In genomic region chr2:62197017-62197586, GRCh38 we compare ENCODE assay signal across 8 cellular contexts.
DNase-seq lines count a peak whose midpoint lies in the region.

No MANE protein-coding gene starts in this region.

- no peaks in the 10 kb centered on the region for H3K36me3 ChIP-seq in rectal smooth muscle tissue (ENCODE audit: control insufficient read depth, insufficient read depth, low read length)

- H3K9ac ChIP-seq in rectal smooth muscle tissue (ENCODE audit: low read length), result peak overlapping the region; percentile 3

- H3K27ac ChIP-seq in rectal smooth muscle tissue (ENCODE audit: low read depth, low read length), result no peak overlapping the region

- peak; percentile 39 for DNase-seq in DMS79 treated with DMSO at 0.1 percent for 48 hours (lab: John Stamatoyannopoulos, UW)
- DNase-seq in DMS79 (lab: John Stamatoyannopoulos, UW), result no peak
- peak; percentile 32 for DNase-seq in NOMO-1 treated with DMSO at 0.1 percent for 48 hours (lab: John Stamatoyannopoulos, UW; ENCODE audit: unreplicated experiment)
- DNase-seq in activated effector memory CD4-positive, alpha-beta T cell treated with anti-CD3 and anti-CD28 coated beads, Interleukin-2, amount 50 U/mL, for 16 hours, result peak; percentile 79
- peak; percentile 26 for DNase-seq in globus pallidus (ENCODE audit: low spot score)
- no peak for DNase-seq in KG1 (lab: John Stamatoyannopoulos, UW)
- DNase-seq in SHP77 treated with DMSO at 0.1 percent for 48 hours (lab: John Stamatoyannopoulos, UW), result no peak

- H3K4me1 ChIP-seq in rectal smooth muscle tissue (ENCODE audit: control insufficient read depth, insufficient read depth, low read length), result peaks cover 3% of the 10 kb centered on the region

- peak overlapping the region; percentile 81 for H3K4me3 ChIP-seq in rectal smooth muscle tissue (ENCODE audit: low read length)

- no peaks in the 10 kb centered on the region for H3K27me3 ChIP-seq in rectal smooth muscle tissue (ENCODE audit: control insufficient read depth, insufficient read depth, low read length)

Comparison
In these comparisons a context has a peak if more than half of its experiments do, and no peak if none do; other contexts are left out.
1. DNase-seq: peak in DMS79 treated with DMSO at 0.1 percent for 48 hours (single experiment), NOMO-1 treated with DMSO at 0.1 percent for 48 hours (single experiment), activated effector memory CD4-positive, alpha-beta T cell treated with anti-CD3 and anti-CD28 coated beads, Interleukin-2, amount 50 U/mL, for 16 hours (single experiment) and globus pallidus (single experiment); none in DMS79 (single experiment), KG1 (single experiment) and SHP77 treated with DMSO at 0.1 percent for 48 hours (single experiment).